ENCODE assay signal across 1 cellular context in the genomic region with DNA sequence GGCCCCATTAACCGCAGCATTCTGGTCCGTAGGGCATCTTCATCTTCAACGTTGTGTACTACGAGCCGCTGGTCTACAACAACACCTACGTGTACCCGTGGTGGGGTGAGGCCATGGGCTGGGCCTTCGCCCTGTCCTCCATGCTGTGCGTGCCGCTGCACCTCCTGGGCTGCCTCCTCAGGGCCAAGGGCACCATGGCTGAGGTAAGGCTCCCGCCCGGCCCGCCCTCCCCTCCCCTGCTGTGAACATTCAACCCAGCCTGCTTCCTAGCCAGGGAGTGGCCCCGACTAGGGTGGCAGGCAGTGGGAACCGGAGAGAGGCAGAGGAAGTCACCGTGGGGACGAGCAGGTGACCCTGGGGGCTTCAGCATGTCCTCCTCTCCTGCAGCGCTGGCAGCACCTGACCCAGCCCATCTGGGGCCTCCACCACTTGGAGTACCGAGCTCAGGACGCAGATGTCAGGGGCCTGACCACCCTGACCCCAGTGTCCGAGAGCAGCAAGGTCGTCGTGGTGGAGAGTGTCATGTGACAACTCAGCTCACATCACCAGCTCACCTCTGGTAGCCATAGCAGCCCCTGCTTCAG.
TF ChIP-seq lines count a peak whose summit lies in the region.

No MANE protein-coding gene starts in this region.

TF ChIP-seq in HCT116, 20 proteins besides CTCF, POLR2A, EP300 and RAD21 (continued from another document):
- TF ChIP-seq, protein P1, sequence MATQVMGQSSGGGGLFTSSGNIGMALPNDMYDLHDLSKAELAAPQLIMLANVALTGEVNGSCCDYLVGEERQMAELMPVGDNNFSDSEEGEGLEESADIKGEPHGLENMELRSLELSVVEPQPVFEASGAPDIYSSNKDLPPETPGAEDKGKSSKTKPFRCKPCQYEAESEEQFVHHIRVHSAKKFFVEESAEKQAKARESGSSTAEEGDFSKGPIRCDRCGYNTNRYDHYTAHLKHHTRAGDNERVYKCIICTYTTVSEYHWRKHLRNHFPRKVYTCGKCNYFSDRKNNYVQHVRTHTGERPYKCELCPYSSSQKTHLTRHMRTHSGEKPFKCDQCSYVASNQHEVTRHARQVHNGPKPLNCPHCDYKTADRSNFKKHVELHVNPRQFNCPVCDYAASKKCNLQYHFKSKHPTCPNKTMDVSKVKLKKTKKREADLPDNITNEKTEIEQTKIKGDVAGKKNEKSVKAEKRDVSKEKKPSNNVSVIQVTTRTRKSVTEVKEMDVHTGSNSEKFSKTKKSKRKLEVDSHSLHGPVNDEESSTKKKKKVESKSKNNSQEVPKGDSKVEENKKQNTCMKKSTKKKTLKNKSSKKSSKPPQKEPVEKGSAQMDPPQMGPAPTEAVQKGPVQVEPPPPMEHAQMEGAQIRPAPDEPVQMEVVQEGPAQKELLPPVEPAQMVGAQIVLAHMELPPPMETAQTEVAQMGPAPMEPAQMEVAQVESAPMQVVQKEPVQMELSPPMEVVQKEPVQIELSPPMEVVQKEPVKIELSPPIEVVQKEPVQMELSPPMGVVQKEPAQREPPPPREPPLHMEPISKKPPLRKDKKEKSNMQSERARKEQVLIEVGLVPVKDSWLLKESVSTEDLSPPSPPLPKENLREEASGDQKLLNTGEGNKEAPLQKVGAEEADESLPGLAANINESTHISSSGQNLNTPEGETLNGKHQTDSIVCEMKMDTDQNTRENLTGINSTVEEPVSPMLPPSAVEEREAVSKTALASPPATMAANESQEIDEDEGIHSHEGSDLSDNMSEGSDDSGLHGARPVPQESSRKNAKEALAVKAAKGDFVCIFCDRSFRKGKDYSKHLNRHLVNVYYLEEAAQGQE (IDR thresholded peaks at IDR 0.05; ENCODE audit: low read depth) = no peak
- TF ChIP-seq TCF7L2 (IDR thresholded peaks at IDR 0.05; ENCODE audit: borderline replicate concordance, extremely low read depth, insufficient read depth, insufficient read length) = no peak
- TF ChIP-seq ELF1 (IDR thresholded peaks at IDR 0.05; ENCODE audit: borderline replicate concordance, low read depth) = no peak
- TF ChIP-seq SRF (IDR thresholded peaks at IDR 0.05; ENCODE audit: low read depth) = no peak
- no peak for TF ChIP-seq JUND (IDR thresholded peaks at IDR 0.05)
- no peak for TF ChIP-seq EGR1 (IDR thresholded peaks at IDR 0.05; ENCODE audit: low read depth)
- no peak for TF ChIP-seq FOSL1 (IDR thresholded peaks at IDR 0.05; ENCODE audit: low read depth)
- no peak for TF ChIP-seq EZH2phosphoT487 (IDR thresholded peaks at IDR 0.05; ENCODE audit: borderline replicate concordance)
- TF ChIP-seq ZFX (IDR thresholded peaks at IDR 0.05) = no peak
- TF ChIP-seq, protein P2, sequence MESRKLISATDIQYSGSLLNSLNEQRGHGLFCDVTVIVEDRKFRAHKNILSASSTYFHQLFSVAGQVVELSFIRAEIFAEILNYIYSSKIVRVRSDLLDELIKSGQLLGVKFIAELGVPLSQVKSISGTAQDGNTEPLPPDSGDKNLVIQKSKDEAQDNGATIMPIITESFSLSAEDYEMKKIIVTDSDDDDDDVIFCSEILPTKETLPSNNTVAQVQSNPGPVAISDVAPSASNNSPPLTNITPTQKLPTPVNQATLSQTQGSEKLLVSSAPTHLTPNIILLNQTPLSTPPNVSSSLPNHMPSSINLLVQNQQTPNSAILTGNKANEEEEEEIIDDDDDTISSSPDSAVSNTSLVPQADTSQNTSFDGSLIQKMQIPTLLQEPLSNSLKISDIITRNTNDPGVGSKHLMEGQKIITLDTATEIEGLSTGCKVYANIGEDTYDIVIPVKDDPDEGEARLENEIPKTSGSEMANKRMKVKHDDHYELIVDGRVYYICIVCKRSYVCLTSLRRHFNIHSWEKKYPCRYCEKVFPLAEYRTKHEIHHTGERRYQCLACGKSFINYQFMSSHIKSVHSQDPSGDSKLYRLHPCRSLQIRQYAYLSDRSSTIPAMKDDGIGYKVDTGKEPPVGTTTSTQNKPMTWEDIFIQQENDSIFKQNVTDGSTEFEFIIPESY (IDR thresholded peaks at IDR 0.05; ENCODE audit: extremely low read depth, insufficient replicate concordance, low read length) = no peak
- TF ChIP-seq CBX3 (IDR thresholded peaks at IDR 0.05; ENCODE audit: low read depth) = no peak
- TF ChIP-seq CEBPB (IDR thresholded peaks at IDR 0.05; ENCODE audit: low read depth) = no peak
- TF ChIP-seq, protein P3, sequence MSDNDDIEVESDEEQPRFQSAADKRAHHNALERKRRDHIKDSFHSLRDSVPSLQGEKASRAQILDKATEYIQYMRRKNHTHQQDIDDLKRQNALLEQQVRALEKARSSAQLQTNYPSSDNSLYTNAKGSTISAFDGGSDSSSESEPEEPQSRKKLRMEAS (IDR thresholded peaks at IDR 0.05) = no peak
- TF ChIP-seq SP1 (IDR thresholded peaks at IDR 0.05; ENCODE audit: low read depth) = no peak
- TF ChIP-seq YY1 (IDR thresholded peaks at IDR 0.05; ENCODE audit: extremely low read depth, insufficient replicate concordance, low read depth, low read length) = no peak
